Comparison of ENCODE assay signal across 9 cellular contexts in genomic region chr3:128727996-128728395, GRCh38. TPM values are rescaled to one million over a fixed set of nuclear protein-coding genes. Genes with fewer than 3 reads are reported as not detected.
DNase-seq lines count a peak whose midpoint lies in the region; ATAC-seq and TF ChIP-seq lines count a peak whose summit lies in the region.
"Had no signal": no experiment of that assay in that cellular context is flagged by ENCODE, and none has a peak within 500 bp of the region (broad histone marks: within the 10 kb centered on the region; RNA-seq: fewer than 3 reads in every experiment).

No MANE protein-coding gene starts in this region.

- TF ChIP-seq CTCF in OCI-LY3 (IDR thresholded peaks at IDR 0.05; ENCODE audit: low read depth, low read length) (no peak), prostate gland (IDR thresholded peaks at IDR 0.05) (no peak)

- H4K20me1 ChIP-seq in OCI-LY3 (ENCODE audit: insufficient read depth, low read length) = peaks cover 58% of the 10 kb centered on the region

- peaks cover 78% of the 10 kb centered on the region for H3K79me2 ChIP-seq in OCI-LY3 (ENCODE audit: low read length)

- H3K4me2 ChIP-seq in OCI-LY3 (ENCODE audit: low read length) = peak overlapping the region; percentile 85

- H3K9ac ChIP-seq in OCI-LY3 (ENCODE audit: low read length) (no peak overlapping the region), endocrine pancreas (ENCODE audit: control insufficient read depth, insufficient read depth, low read length) (no peak overlapping the region)

- no peak for ATAC-seq in GM19455 (IDR thresholded peaks at IDR 0.05; ENCODE audit: unreplicated experiment)
- ATAC-seq in esophagus mucosa = no peak

- intact Hi-C loops in prostate gland (cut with DNase I) = loop anchor here (5.0 kb wide), 2 partner anchors 46 to 64 kb away; no protein-coding TSS in a partner anchor

- H3K27ac ChIP-seq in OCI-LY3 (ENCODE audit: low read length) (no peak overlapping the region), prostate gland (peak overlapping the region; percentile 97)

- peaks cover 3% of the 10 kb centered on the region for H3K36me3 ChIP-seq in OCI-LY3 (replicated peaks; ENCODE audit: low read depth, low read length)
- no peaks in the 10 kb centered on the region for H3K36me3 ChIP-seq in endocrine pancreas (ENCODE audit: control insufficient read depth, insufficient read depth, low read length)
- H3K36me3 ChIP-seq in prostate gland = no peaks in the 10 kb centered on the region

- TF ChIP-seq POLR2A in prostate gland (IDR thresholded peaks at IDR 0.05) = no peak

- H3K4me1 ChIP-seq in OCI-LY3 (ENCODE audit: low read length) = peaks cover 42% of the 10 kb centered on the region
- H3K4me1 ChIP-seq in endocrine pancreas (ENCODE audit: control insufficient read depth, insufficient read depth, low read length) = peaks cover 8% of the 10 kb centered on the region
- H3K4me1 ChIP-seq in prostate gland (replicated peaks) = peaks cover 2% of the 10 kb centered on the region

- H3K9me3 ChIP-seq in OCI-LY3 (ENCODE audit: insufficient read depth, low read length) = no peaks in the 10 kb centered on the region
- no peaks in the 10 kb centered on the region for H3K9me3 ChIP-seq in endocrine pancreas (ENCODE audit: control insufficient read depth, low read length)
- no peaks in the 10 kb centered on the region for H3K9me3 ChIP-seq in prostate gland

- 37% methylated on average over 2 of the region's 2 CpGs for WGBS in prostate gland

- H2AFZ ChIP-seq in OCI-LY3 (ENCODE audit: low read depth, low read length) = no peak overlapping the region

- peak overlapping the region; percentile 97 for H3K4me3 ChIP-seq in OCI-LY3 (ENCODE audit: low read length)
- H3K4me3 ChIP-seq in endocrine pancreas (ENCODE audit: control insufficient read depth, insufficient read depth, low read length) = peak overlapping the region; percentile 97
- H3K4me3 ChIP-seq in prostate gland = no peak overlapping the region

- DNase-seq in EH (ENCODE audit: low read depth) = peak; percentile 32
- no peak for DNase-seq in prostate gland (ENCODE audit: low spot score)
- DNase-seq in COLO668 (lab: John Stamatoyannopoulos, UW; ENCODE audit: unreplicated experiment) = no peak
- DNase-seq in MV-4-11 (lab: John Stamatoyannopoulos, UW) = no peak
- DNase-seq: NCI-H1048 had no signal

- H3K27me3 ChIP-seq in OCI-LY3 (ENCODE audit: low read depth, low read length) (no peaks in the 10 kb centered on the region), endocrine pancreas (ENCODE audit: control insufficient read depth, insufficient read depth, low read length) (no peaks in the 10 kb centered on the region), prostate gland (replicated peaks; ENCODE audit: insufficient read depth) (no peaks in the 10 kb centered on the region)

RNA-seq across cellular contexts. Expression of gene RAB7A, which starts 2.0 kb away (rescaled TPM):
- total RNA-seq in prostate gland = 100 to 1,000 TPM in 1 of 2 donors, 10 to 100 TPM in 1; 88.2 to 125 TPM
- 231 TPM for total RNA-seq in esophagus mucosa

Comparison
In these comparisons a context has a peak if more than half of its experiments do, and no peak if none do; other contexts are left out.
1. H3K4me3 ChIP-seq: peak in OCI-LY3 (single experiment) and endocrine pancreas (single experiment); none in prostate gland (0 of 2).